Comparison of ENCODE assay signal across 26 cellular contexts in genomic region chr5:93830893-93831292, GRCh38.
"Had no signal": no experiment of that assay in that cellular context is flagged by ENCODE, and none has a peak within 500 bp of the region (broad histone marks: within the 10 kb centered on the region; RNA-seq: fewer than 3 reads in every experiment).

No MANE protein-coding gene starts in this region.

- ATAC-seq: gastrocnemius medialis; left lobe of liver; naive thymus-derived CD8-positive, alpha-beta T cell; psoas muscle; right cardiac atrium; stimulated activated naive B cell treated with anti-CD40 and anti-IgM and Interleukin-4, amounts not matched to agents 10 μg/mL and 1 μg/mL and 100 μg/mL, for 72 hours had no signal

- H3K9me3 ChIP-seq: colonic mucosa, gastrocnemius medialis, ovary, psoas muscle, sigmoid colon, thoracic aorta, upper lobe of left lung had no signal

- DNase-seq: colonic mucosa; effector CD8-positive, alpha-beta T cell; endodermal cell; gastrocnemius medialis; head of caudate nucleus; kidney; mesendoderm; midbrain; naive thymus-derived CD8-positive, alpha-beta T cell; nephron progenitor cell; nucleus accumbens; ovary; posterior cingulate gyrus; psoas muscle; right cardiac atrium; sigmoid colon; stimulated activated CD4-positive, alpha-beta T cell treated with anti-CD3 and anti-CD28 coated beads, Interleukin-15, amount 100 ng/mL, for 24 hours; stimulated activated CD4-positive, alpha-beta T cell treated with anti-CD3 and anti-CD28 coated beads, Interleukin-2, amount 100 ng/mL, for 48 hours; stimulated activated naive B cell treated with anti-CD40 and anti-IgM and Interleukin-4, amounts not matched to agents 10 μg/mL and 1 μg/mL and 100 μg/mL, for 72 hours; upper lobe of left lung had no signal

- H3K27ac ChIP-seq: colonic mucosa, epithelial cell of prostate, gastrocnemius medialis, ovary, psoas muscle, sigmoid colon, thoracic aorta, tibial nerve, upper lobe of left lung had no signal

- H3K4me3 ChIP-seq: colonic mucosa, gastrocnemius medialis, lung, ovary, psoas muscle, sigmoid colon, skin epidermis, thoracic aorta, tibial nerve, upper lobe of left lung had no signal

- H3K36me3 ChIP-seq: colonic mucosa, gastrocnemius medialis, ovary, thoracic aorta, upper lobe of left lung had no signal

- H3K4me1 ChIP-seq: colonic mucosa, gastrocnemius medialis, psoas muscle, sigmoid colon, tibial nerve, upper lobe of left lung had no signal

- H3K27me3 ChIP-seq: colonic mucosa, gastrocnemius medialis, ovary, sigmoid colon, tibial nerve, upper lobe of left lung had no signal
